15 cellular contexts compared by ENCODE assay signal in genomic region chr10:110527731-110528171, GRCh38. TPM values are rescaled to one million over a fixed set of nuclear protein-coding genes. Genes with fewer than 3 reads are reported as not detected.
A peak's percentile ranks its signal among the peaks of the same experiment; 100 is the strongest.
DNase-seq lines count a peak whose midpoint lies in the region; ATAC-seq and TF ChIP-seq lines count a peak whose summit lies in the region.
"Had no signal": no experiment of that assay in that cellular context is flagged by ENCODE, and none has a peak within 500 bp of the region (broad histone marks: within the 10 kb centered on the region; RNA-seq: fewer than 3 reads in every experiment).

No MANE protein-coding gene starts in this region.

- peaks cover 52% of the 10 kb centered on the region for H3K4me1 Mint-ChIP-seq in GM23338
- H3K4me1 Mint-ChIP-seq in activated T-helper 17 cell treated with anti-CD3 and anti-CD28 coated beads, Interleukin-2, amount 50 U/mL, for 72 hours, result peaks cover 39% of the 10 kb centered on the region

- H3K27ac ChIP-seq in AG04450 (ENCODE audit: low read depth, low read length), result peak overlapping the region; percentile 39
- no peak overlapping the region for H3K27ac ChIP-seq in GM23338 (ENCODE audit: low read depth)
- no peak overlapping the region for H3K27ac ChIP-seq in right atrium auricular region
- H3K27ac ChIP-seq: adrenal gland, colonic mucosa had no signal

- peak overlapping the region; percentile 33 for H3K27ac Mint-ChIP-seq in GM23338
- H3K27ac Mint-ChIP-seq in activated T-helper 17 cell treated with anti-CD3 and anti-CD28 coated beads, Interleukin-2, amount 50 U/mL, for 72 hours, result peak overlapping the region; percentile 53
- H3K27ac Mint-ChIP-seq: CD8-positive, alpha-beta T cell had no signal

- H3K9me3 Mint-ChIP-seq in GM23338, result no peaks in the 10 kb centered on the region
- H3K9me3 Mint-ChIP-seq in activated T-helper 17 cell treated with anti-CD3 and anti-CD28 coated beads, Interleukin-2, amount 50 U/mL, for 72 hours, result no peaks in the 10 kb centered on the region
- H3K9me3 Mint-ChIP-seq: CD8-positive, alpha-beta T cell had no signal

- no peak overlapping the region for H2AFZ ChIP-seq in GM23338

- H3F3A ChIP-seq in GM23338 (replicated peaks; ENCODE audit: low read depth), result no peaks in the 10 kb centered on the region

- H3K36me3 ChIP-seq in GM23338 (ENCODE audit: insufficient read depth), result no peaks in the 10 kb centered on the region
- no peaks in the 10 kb centered on the region for H3K36me3 ChIP-seq in right atrium auricular region
- H3K36me3 ChIP-seq: adrenal gland, colonic mucosa had no signal

- no peak for ATAC-seq in GM23338
- ATAC-seq in activated T-helper 17 cell treated with anti-CD3 and anti-CD28 coated beads, Interleukin-2, amount 50 U/mL, for 72 hours (replicated peaks), result no peak
- ATAC-seq: CD8-positive, alpha-beta T cell; mucosa of descending colon had no signal

- H3K4me3 Mint-ChIP-seq in GM23338, result no peak overlapping the region
- peak overlapping the region; percentile 64 for H3K4me3 Mint-ChIP-seq in activated T-helper 17 cell treated with anti-CD3 and anti-CD28 coated beads, Interleukin-2, amount 50 U/mL, for 72 hours
- H3K4me3 Mint-ChIP-seq: CD8-positive, alpha-beta T cell had no signal

- no peaks in the 10 kb centered on the region for H3K36me3 Mint-ChIP-seq in GM23338 (ENCODE audit: low read depth)
- peaks cover 18% of the 10 kb centered on the region for H3K36me3 Mint-ChIP-seq in activated T-helper 17 cell treated with anti-CD3 and anti-CD28 coated beads, Interleukin-2, amount 50 U/mL, for 72 hours (ENCODE audit: low read depth)
- H3K36me3 Mint-ChIP-seq: CD8-positive, alpha-beta T cell had no signal

- H3K4me1 ChIP-seq in GM23338 (ENCODE audit: insufficient read depth), result peaks cover 42% of the 10 kb centered on the region
- H3K4me1 ChIP-seq in right atrium auricular region, result peaks cover 0 to 13% of the 10 kb centered on the region in 2 donors
- H3K4me1 ChIP-seq: adrenal gland, colonic mucosa had no signal

- H3K27me3 ChIP-seq in AG04450 (ENCODE audit: control insufficient read depth, insufficient read depth, low read length) (no peaks in the 10 kb centered on the region), GM23338 (ENCODE audit: insufficient read depth) (no peaks in the 10 kb centered on the region), right atrium auricular region (no peaks in the 10 kb centered on the region)
- H3K27me3 ChIP-seq: adrenal gland had no signal

- DNase-seq in AG04450 (ENCODE audit: low read depth, low spot score) (no peak), GM23338 (ENCODE audit: low spot score) (no peak), islet precursor cell (peak; percentile 74), NCI-H1417 (lab: John Stamatoyannopoulos, UW) (no peak), hypothalamus (lab: John Stamatoyannopoulos, UW) (no peak), NCI-H2029 treated with DMSO at 0.1 percent for 48 hours (lab: John Stamatoyannopoulos, UW) (no peak), right atrium auricular region (ENCODE audit: low spot score) (no peak)
- DNase-seq: activated CD4-positive, alpha-beta T cell treated with anti-CD3 and anti-CD28 coated beads, Interleukin-2, amount 50 U/mL, for 4 hours; adrenal gland; CD8-positive, alpha-beta T cell; colonic mucosa; Karpas-422; mucosa of descending colon; stimulated activated CD4-positive, alpha-beta T cell treated with anti-CD3 and anti-CD28 coated beads, Interleukin-1b, Interleukin-23, amount 100 ng/mL, for 48 hours had no signal

- H3K4me2 ChIP-seq in GM23338, result no peak overlapping the region

- TF ChIP-seq CTCF in AG04450 (IDR thresholded peaks at IDR 0.05; ENCODE audit: low read depth, low read length), result no peak
- TF ChIP-seq CTCF in GM23338 (conservative IDR thresholded peaks at IDR 0.05; ENCODE audit: low read depth in 2 of 2), result no peak
- TF ChIP-seq CTCF in right atrium auricular region (IDR thresholded peaks at IDR 0.05), result no peak

- no peaks in the 10 kb centered on the region for H4K20me1 ChIP-seq in GM23338 (replicated peaks; ENCODE audit: insufficient read depth)

- H3K4me3 ChIP-seq in AG04450 (ENCODE audit: low read depth, low read length) (no peak overlapping the region), GM23338 (no peak overlapping the region), right atrium auricular region (no peak overlapping the region)
- H3K4me3 ChIP-seq: adrenal gland, colonic mucosa, mucosa of descending colon had no signal

- H3K9me2 ChIP-seq in GM23338 (ENCODE audit: insufficient read depth), result no peaks in the 10 kb centered on the region

- H3K9me3 ChIP-seq in AG04450 (ENCODE audit: control insufficient read depth, insufficient read depth, low read length), result no peaks in the 10 kb centered on the region; the same call in 1 of the 2 replicates
- H3K9me3 ChIP-seq in right atrium auricular region, result no peaks in the 10 kb centered on the region
- H3K9me3 ChIP-seq: adrenal gland, colonic mucosa, mucosa of descending colon had no signal

- no peaks in the 10 kb centered on the region for H3K79me2 ChIP-seq in GM23338 (replicated peaks; ENCODE audit: insufficient read depth)

- H3K27me3 Mint-ChIP-seq in GM23338 (ENCODE audit: insufficient read depth, low read depth, poor library complexity), result peaks cover 9% of the 10 kb centered on the region
- H3K27me3 Mint-ChIP-seq in activated T-helper 17 cell treated with anti-CD3 and anti-CD28 coated beads, Interleukin-2, amount 50 U/mL, for 72 hours, result no peaks in the 10 kb centered on the region

- POLR2A ChIA-PET in AG04450 (lab: Yijun Ruan, JAX), result no interaction called here

- CTCF ChIA-PET in AG04450 (lab: Charles Lee), result interaction anchor here (1.6 kb wide), 1 partner anchor 19 kb away, joined by 5 read pairs; no protein-coding TSS in a partner anchor

TF ChIP-seq in GM23338, 12 proteins besides CTCF, POLR2A, EP300 and RAD21 (continues in another document):
- no peak for TF ChIP-seq EZH2phosphoT487 (IDR thresholded peaks at IDR 0.05; ENCODE audit: unreplicated experiment)
- TF ChIP-seq, protein P1, sequence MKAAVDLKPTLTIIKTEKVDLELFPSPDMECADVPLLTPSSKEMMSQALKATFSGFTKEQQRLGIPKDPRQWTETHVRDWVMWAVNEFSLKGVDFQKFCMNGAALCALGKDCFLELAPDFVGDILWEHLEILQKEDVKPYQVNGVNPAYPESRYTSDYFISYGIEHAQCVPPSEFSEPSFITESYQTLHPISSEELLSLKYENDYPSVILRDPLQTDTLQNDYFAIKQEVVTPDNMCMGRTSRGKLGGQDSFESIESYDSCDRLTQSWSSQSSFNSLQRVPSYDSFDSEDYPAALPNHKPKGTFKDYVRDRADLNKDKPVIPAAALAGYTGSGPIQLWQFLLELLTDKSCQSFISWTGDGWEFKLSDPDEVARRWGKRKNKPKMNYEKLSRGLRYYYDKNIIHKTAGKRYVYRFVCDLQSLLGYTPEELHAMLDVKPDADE (IDR thresholded peaks at IDR 0.05), result no peak
- no peak for TF ChIP-seq POLR2AphosphoS5 (IDR thresholded peaks at IDR 0.05; ENCODE audit: low read depth)
- TF ChIP-seq EZH2 (IDR thresholded peaks at IDR 0.05; ENCODE audit: low read depth, unreplicated experiment), result no peak
- TF ChIP-seq NANOG (IDR thresholded peaks at IDR 0.05; ENCODE audit: borderline replicate concordance), result no peak
- no peak for TF ChIP-seq ZNF114 (CRISPR knock-in tag; IDR thresholded peaks at IDR 0.05)
- no peak for TF ChIP-seq STAT1 (IDR thresholded peaks at IDR 0.05; ENCODE audit: unreplicated experiment)
- TF ChIP-seq CREB1 (CRISPR knock-in tag; IDR thresholded peaks at IDR 0.05; ENCODE audit: low read depth), result no peak
- TF ChIP-seq, protein P2, sequence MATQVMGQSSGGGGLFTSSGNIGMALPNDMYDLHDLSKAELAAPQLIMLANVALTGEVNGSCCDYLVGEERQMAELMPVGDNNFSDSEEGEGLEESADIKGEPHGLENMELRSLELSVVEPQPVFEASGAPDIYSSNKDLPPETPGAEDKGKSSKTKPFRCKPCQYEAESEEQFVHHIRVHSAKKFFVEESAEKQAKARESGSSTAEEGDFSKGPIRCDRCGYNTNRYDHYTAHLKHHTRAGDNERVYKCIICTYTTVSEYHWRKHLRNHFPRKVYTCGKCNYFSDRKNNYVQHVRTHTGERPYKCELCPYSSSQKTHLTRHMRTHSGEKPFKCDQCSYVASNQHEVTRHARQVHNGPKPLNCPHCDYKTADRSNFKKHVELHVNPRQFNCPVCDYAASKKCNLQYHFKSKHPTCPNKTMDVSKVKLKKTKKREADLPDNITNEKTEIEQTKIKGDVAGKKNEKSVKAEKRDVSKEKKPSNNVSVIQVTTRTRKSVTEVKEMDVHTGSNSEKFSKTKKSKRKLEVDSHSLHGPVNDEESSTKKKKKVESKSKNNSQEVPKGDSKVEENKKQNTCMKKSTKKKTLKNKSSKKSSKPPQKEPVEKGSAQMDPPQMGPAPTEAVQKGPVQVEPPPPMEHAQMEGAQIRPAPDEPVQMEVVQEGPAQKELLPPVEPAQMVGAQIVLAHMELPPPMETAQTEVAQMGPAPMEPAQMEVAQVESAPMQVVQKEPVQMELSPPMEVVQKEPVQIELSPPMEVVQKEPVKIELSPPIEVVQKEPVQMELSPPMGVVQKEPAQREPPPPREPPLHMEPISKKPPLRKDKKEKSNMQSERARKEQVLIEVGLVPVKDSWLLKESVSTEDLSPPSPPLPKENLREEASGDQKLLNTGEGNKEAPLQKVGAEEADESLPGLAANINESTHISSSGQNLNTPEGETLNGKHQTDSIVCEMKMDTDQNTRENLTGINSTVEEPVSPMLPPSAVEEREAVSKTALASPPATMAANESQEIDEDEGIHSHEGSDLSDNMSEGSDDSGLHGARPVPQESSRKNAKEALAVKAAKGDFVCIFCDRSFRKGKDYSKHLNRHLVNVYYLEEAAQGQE (IDR thresholded peaks at IDR 0.05; ENCODE audit: unreplicated experiment), result no peak
- TF ChIP-seq JUNB (IDR thresholded peaks at IDR 0.05; ENCODE audit: unreplicated experiment), result no peak
- no peak for TF ChIP-seq ZNF331 (CRISPR knock-in tag; IDR thresholded peaks at IDR 0.05; ENCODE audit: low read depth)

RNA-seq across cellular contexts. Expression of gene DUSP5, which starts 30.0 kb away (rescaled TPM):
- polyA plus RNA-seq in AG04450 (2011; rRNA removed) (35.7 and 39.6 TPM in 2 replicates), GM23338 (2016; fragmentation: Nextera tagmentation; extraction: Ambion mirVana) (10.8 and 15.4 TPM in 2 replicates)
- polyA minus RNA-seq in AG04450 (2011; rRNA and poly(A)+ RNA removed), result 93.1 and 158 TPM in 2 replicates
- 35.0 and 35.9 TPM in 2 replicates for total RNA-seq in GM23338 (2014; rRNA removed; shearing (Covaris generic))
- 100 to 1,000 TPM in 1 of 2 donors, 10 to 100 TPM in 1; 43.2 to 107 TPM for total RNA-seq in activated T-helper 17 cell treated with anti-CD3 and anti-CD28 coated beads, Interleukin-2, amount 50 U/mL, for 72 hours
- 10 to 100 TPM; 17.8 to 28.4 TPM for total RNA-seq in right atrium auricular region

RNA-seq across cellular contexts. Expression of gene SMC3, which starts 39.7 kb away (rescaled TPM):
- polyA plus RNA-seq in AG04450 (2011; rRNA removed), result 18.9 and 26.2 TPM in 2 replicates
- 6.4 and 14.0 TPM in 2 replicates for polyA minus RNA-seq in AG04450 (2011; rRNA and poly(A)+ RNA removed)
- total RNA-seq in GM23338 (2014; rRNA removed; shearing (Covaris generic)), result 72.3 and 72.8 TPM in 2 replicates
- polyA plus RNA-seq in GM23338 (2016; fragmentation: Nextera tagmentation; extraction: Ambion mirVana), result 237 and 320 TPM in 2 replicates
- total RNA-seq in activated T-helper 17 cell treated with anti-CD3 and anti-CD28 coated beads, Interleukin-2, amount 50 U/mL, for 72 hours, result 10 to 100 TPM; 74.0 to 77.3 TPM
- 10 to 100 TPM; 18.1 to 18.3 TPM for total RNA-seq in right atrium auricular region
